Comparison of ENCODE assay signal across 18 cellular contexts in the genomic region with DNA sequence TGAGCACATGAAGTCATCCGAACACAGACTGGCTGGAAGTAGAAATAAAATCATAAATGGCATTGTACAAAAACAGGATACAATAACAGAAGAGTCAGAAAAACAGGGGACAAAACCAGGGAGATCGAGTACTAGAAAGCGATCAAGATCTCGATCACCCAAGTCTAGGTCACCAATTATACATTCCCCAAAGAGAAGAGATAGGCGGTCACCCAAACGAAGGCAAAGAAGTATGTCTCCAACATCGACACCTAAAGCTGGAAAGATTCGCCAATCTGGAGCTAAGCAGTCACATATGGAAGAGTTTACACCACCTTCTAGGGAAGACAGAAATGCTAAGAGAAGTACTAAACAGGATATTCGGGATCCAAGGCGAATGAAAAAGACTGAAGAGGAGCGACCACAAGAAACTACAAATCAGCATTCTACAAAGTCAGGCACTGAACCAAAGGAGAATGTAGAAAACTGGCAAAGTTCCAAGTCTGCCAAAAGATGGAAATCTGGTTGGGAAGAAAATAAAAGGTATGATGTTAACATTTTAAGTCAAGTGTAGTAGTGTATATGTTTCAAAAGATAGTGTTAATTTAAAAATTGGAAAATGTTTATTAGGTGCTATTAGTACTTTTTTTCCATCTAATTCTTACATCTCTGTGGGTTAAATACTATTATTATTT. TPM values are rescaled to one million over a fixed set of nuclear protein-coding genes. Genes with fewer than 3 reads are reported as not detected.
DNase-seq lines count a peak whose midpoint lies in the region; ATAC-seq and TF ChIP-seq lines count a peak whose summit lies in the region.
"Had no signal": no experiment of that assay in that cellular context is flagged by ENCODE, and none has a peak within 500 bp of the region (broad histone marks: within the 10 kb centered on the region; RNA-seq: fewer than 3 reads in every experiment).

No MANE protein-coding gene starts in this region.

- intact Hi-C loops in activated CD4-positive, alpha-beta T cell treated with anti-CD3 and anti-CD28 coated beads, Interleukin-2, amount 10 ng/mL, durations not matched to agents 24 days and 14 days (cut with micrococcal nuclease) = no loop called here
- intact Hi-C loops in CD4-positive, alpha-beta T cell (cut with DNase I, micrococcal nuclease) = no loop called here
- intact Hi-C loops in PC-3 (cut with micrococcal nuclease) = no loop called here

- H3F3A ChIP-seq in PC-3 (ENCODE audit: low read length, unreplicated experiment) = no peaks in the 10 kb centered on the region

- H3K4me1 ChIP-seq in PC-3 (ENCODE audit: insufficient read depth, low read length) = peaks cover 17% of the 10 kb centered on the region

- H3K36me3 Mint-ChIP-seq in activated CD4-positive, alpha-beta T cell treated with anti-CD3 and anti-CD28 coated beads, Interleukin-2, amount 10 ng/mL, durations not matched to agents 24 days and 14 days (ENCODE audit: low read depth) = peaks cover 72% of the 10 kb centered on the region
- peaks cover 82% of the 10 kb centered on the region for H3K36me3 Mint-ChIP-seq in CD4-positive, alpha-beta T cell (ENCODE audit: low read depth)

- no peaks in the 10 kb centered on the region for H3K27me3 ChIP-seq in CD4-positive, alpha-beta T cell (ENCODE audit: control insufficient read depth, insufficient read depth, low read length)
- no peaks in the 10 kb centered on the region for H3K27me3 ChIP-seq in PC-3 (ENCODE audit: low read length)
- no peaks in the 10 kb centered on the region for H3K27me3 ChIP-seq in H7 (ENCODE audit: control insufficient read depth, insufficient read depth, low read length)
- H3K27me3 ChIP-seq: heart right ventricle, upper lobe of right lung had no signal

- TSS peak; percentile 1 for BruUV-seq in PC-3 (replicated peaks; lab: Mats Ljungman, UMichigan)

- DNase-seq in activated CD4-positive, alpha-beta T cell treated with anti-CD3 and anti-CD28 coated beads, Interleukin-2, amount 10 ng/mL, durations not matched to agents 24 days and 14 days = peak; percentile 41
- no peak for DNase-seq in activated CD4-positive, alpha-beta T cell treated with anti-CD3 and anti-CD28 coated beads, Interleukin-2, amount 50 U/mL, for 4 hours
- no peak for DNase-seq in CD4-positive, alpha-beta T cell
- DNase-seq in PC-3 (no peak), erythroblast (lab: John Stamatoyannopoulos, UW) (peak in 1 of 2 experiments; percentile 30), H7 (no peak)
- no peak for DNase-seq in activated CD4-positive, CD25-positive, alpha-beta regulatory T cell treated with anti-CD3 and anti-CD28 coated beads, Interleukin-2, amount 50 U/mL, for 72 hours
- DNase-seq: cerebellar nuclear complex, heart right ventricle, NCI-H187, NCI-H446 treated with DMSO at 0.1 percent for 48 hours, SHP77 treated with DMSO at 0.1 percent for 48 hours, upper lobe of right lung, WERI-Rb-1 had no signal

- H4K20me1 ChIP-seq in PC-3 (ENCODE audit: low read length) = peaks cover 41% of the 10 kb centered on the region

- H3K79me2 ChIP-seq in PC-3 (ENCODE audit: low read length) = peaks cover 96% of the 10 kb centered on the region

- peak; percentile 29 for TF ChIP-seq POLR2A in erythroblast (IDR thresholded peaks at IDR 0.05; ENCODE audit: low read length)

- POLR2A ChIA-PET in CD4-positive, alpha-beta T cell (lab: Charles Lee) = interaction anchor here (5.6 kb wide), 1 partner anchor 10 kb away, joined by 39 read pairs; the partner anchor contains the start of gene PCF11
- POLR2A ChIA-PET in PC-3 (lab: Charles Lee; ENCODE audit: unreplicated experiment) = no interaction called here

- no peaks in the 10 kb centered on the region for H3K9me3 ChIP-seq in CD4-positive, alpha-beta T cell (ENCODE audit: control insufficient read depth, low read length)
- H3K9me3 ChIP-seq in PC-3 (ENCODE audit: low read length) = no peaks in the 10 kb centered on the region
- H3K9me3 ChIP-seq: heart right ventricle, upper lobe of right lung had no signal

- no peaks in the 10 kb centered on the region for H3K9me2 ChIP-seq in PC-3 (replicated peaks; ENCODE audit: low read length)

- no peak overlapping the region for H3K4me3 Mint-ChIP-seq in activated CD4-positive, alpha-beta T cell treated with anti-CD3 and anti-CD28 coated beads, Interleukin-2, amount 10 ng/mL, durations not matched to agents 24 days and 14 days
- peak overlapping the region; percentile 57 for H3K4me3 Mint-ChIP-seq in CD4-positive, alpha-beta T cell
- H3K4me3 Mint-ChIP-seq: neural crest cell; stimulated activated memory B cell treated with anti-CD40 and anti-IgM and Interleukin-4, amounts not matched to agents 10 μg/mL and 1 μg/mL and 100 μg/mL, for 72 hours; T-helper 1 cell treated with Interleukin-12 subunit alpha and Interleukin-12 subunit beta and Interleukin-4 antibody, amounts not matched to agents 30 μg/mL and 1 μg/mL, for 36 hours had no signal

- TF ChIP-seq CTCF in CD4-positive, alpha-beta T cell (IDR thresholded peaks at IDR 0.05) = no peak
- no peak for TF ChIP-seq CTCF in PC-3 (conservative IDR thresholded peaks at IDR 0.05; ENCODE audit: low read depth, low read length)

- H3K9ac ChIP-seq in PC-3 (ENCODE audit: low read length) = no peak overlapping the region

- H3K27ac Mint-ChIP-seq in activated CD4-positive, alpha-beta T cell treated with anti-CD3 and anti-CD28 coated beads, Interleukin-2, amount 10 ng/mL, durations not matched to agents 24 days and 14 days = peak overlapping the region; percentile 2
- H3K27ac Mint-ChIP-seq in CD4-positive, alpha-beta T cell = peak overlapping the region; percentile 16
- H3K27ac Mint-ChIP-seq: stimulated activated memory B cell treated with anti-CD40 and anti-IgM and Interleukin-4, amounts not matched to agents 10 μg/mL and 1 μg/mL and 100 μg/mL, for 72 hours; T-helper 1 cell treated with Interleukin-12 subunit alpha and Interleukin-12 subunit beta and Interleukin-4 antibody, amounts not matched to agents 30 μg/mL and 1 μg/mL, for 36 hours had no signal

- no peak overlapping the region for H3K4me3 ChIP-seq in PC-3 (ENCODE audit: low read length)
- H3K4me3 ChIP-seq in H7 (ENCODE audit: insufficient read depth, low read depth, low read length) = no peak overlapping the region
- H3K4me3 ChIP-seq: heart right ventricle, upper lobe of right lung had no signal

- H3K4me1 Mint-ChIP-seq in activated CD4-positive, alpha-beta T cell treated with anti-CD3 and anti-CD28 coated beads, Interleukin-2, amount 10 ng/mL, durations not matched to agents 24 days and 14 days = peaks cover 59% of the 10 kb centered on the region
- H3K4me1 Mint-ChIP-seq in CD4-positive, alpha-beta T cell (ENCODE audit: low read depth) = peaks cover 83% of the 10 kb centered on the region

- CTCF ChIA-PET in CD4-positive, alpha-beta T cell (lab: Charles Lee) = no interaction called here
- CTCF ChIA-PET in PC-3 (lab: Charles Lee) = no interaction called here

- no peak for ATAC-seq in CD4-positive, alpha-beta T cell (ENCODE audit: poor library complexity)
- no peak for ATAC-seq in PC-3
- no peak for ATAC-seq in HG03175 (IDR thresholded peaks at IDR 0.05; ENCODE audit: unreplicated experiment)
- ATAC-seq: heart right ventricle; stimulated activated memory B cell treated with anti-CD40 and anti-IgM and Interleukin-4, amounts not matched to agents 10 μg/mL and 1 μg/mL and 100 μg/mL, for 72 hours; upper lobe of right lung had no signal

- no peak overlapping the region for H2AFZ ChIP-seq in PC-3 (ENCODE audit: low read length)

- H3K27me3 Mint-ChIP-seq in activated CD4-positive, alpha-beta T cell treated with anti-CD3 and anti-CD28 coated beads, Interleukin-2, amount 10 ng/mL, durations not matched to agents 24 days and 14 days = no peaks in the 10 kb centered on the region
- no peaks in the 10 kb centered on the region for H3K27me3 Mint-ChIP-seq in CD4-positive, alpha-beta T cell
- H3K27me3 Mint-ChIP-seq: stimulated activated memory B cell treated with anti-CD40 and anti-IgM and Interleukin-4, amounts not matched to agents 10 μg/mL and 1 μg/mL and 100 μg/mL, for 72 hours had no signal

- H3K9me3 Mint-ChIP-seq in activated CD4-positive, alpha-beta T cell treated with anti-CD3 and anti-CD28 coated beads, Interleukin-2, amount 10 ng/mL, durations not matched to agents 24 days and 14 days = no peaks in the 10 kb centered on the region
- no peaks in the 10 kb centered on the region for H3K9me3 Mint-ChIP-seq in CD4-positive, alpha-beta T cell
- H3K9me3 Mint-ChIP-seq: stimulated activated memory B cell treated with anti-CD40 and anti-IgM and Interleukin-4, amounts not matched to agents 10 μg/mL and 1 μg/mL and 100 μg/mL, for 72 hours; T-helper 1 cell treated with Interleukin-12 subunit alpha and Interleukin-12 subunit beta and Interleukin-4 antibody, amounts not matched to agents 30 μg/mL and 1 μg/mL, for 36 hours had no signal

- peaks cover 89% of the 10 kb centered on the region for H3K36me3 ChIP-seq in PC-3 (ENCODE audit: low read depth, low read length)
- H3K36me3 ChIP-seq in H7 (replicated peaks; ENCODE audit: control insufficient read depth, insufficient read depth, low read length) = peaks cover 20% of the 10 kb centered on the region

- H3K4me2 ChIP-seq in PC-3 (ENCODE audit: low read length) = no peak overlapping the region

- no peak overlapping the region for H3K27ac ChIP-seq in CD4-positive, alpha-beta T cell (ENCODE audit: low read depth, low read length)
- no peak overlapping the region for H3K27ac ChIP-seq in PC-3 (ENCODE audit: low read length)
- H3K27ac ChIP-seq: heart right ventricle, upper lobe of right lung, WERI-Rb-1 had no signal

RNA-seq across cellular contexts. Expression of gene PCF11, which starts 9.4 kb away (rescaled TPM):
- 61.0 and 65.1 TPM in 2 replicates for total RNA-seq in activated CD4-positive, alpha-beta T cell treated with anti-CD3 and anti-CD28 coated beads, Interleukin-2, amount 10 ng/mL, durations not matched to agents 24 days and 14 days
- 100 to 1,000 TPM; 119 to 124 TPM for total RNA-seq in CD4-positive, alpha-beta T cell
- total RNA-seq in PC-3 (2014; rRNA removed) = 41.7 and 42.1 TPM in 2 replicates
- 25.4 and 29.9 TPM in 2 replicates for total RNA-seq in H7 (2014; rRNA removed; shearing (Covaris generic))

RNA-seq across cellular contexts. Expression of gene ANKRD42, which starts 27.2 kb away (rescaled TPM):
- 4.0 and 4.1 TPM in 2 replicates for total RNA-seq in activated CD4-positive, alpha-beta T cell treated with anti-CD3 and anti-CD28 coated beads, Interleukin-2, amount 10 ng/mL, durations not matched to agents 24 days and 14 days
- total RNA-seq in CD4-positive, alpha-beta T cell = 10 to 100 TPM in 1 of 2 experiments, 1 to 10 TPM in 1; 8.6 to 10.0 TPM
- 6.6 and 11.2 TPM in 2 replicates for total RNA-seq in PC-3 (2014; rRNA removed)
- 3.3 and 5.5 TPM in 2 replicates for total RNA-seq in H7 (2014; rRNA removed; shearing (Covaris generic))
